22 cellular contexts compared by ENCODE assay signal in genomic region chr20:63343460-63344150, GRCh38. TPM values are rescaled to one million over a fixed set of nuclear protein-coding genes. Genes with fewer than 3 reads are reported as not detected.
DNase-seq lines count a peak whose midpoint lies in the region; ATAC-seq and TF ChIP-seq lines count a peak whose summit lies in the region.
"Had no signal": no experiment of that assay in that cellular context is flagged by ENCODE, and none has a peak within 500 bp of the region (broad histone marks: within the 10 kb centered on the region; RNA-seq: fewer than 3 reads in every experiment).

No MANE protein-coding gene starts in this region.

- peak; percentile 21 for DNase-seq in left ventricle myocardium superior
- DNase-seq in left ventricle myocardium inferior, result no peak
- peak; percentile 38 for DNase-seq in PC-3
- DNase-seq in T-helper 2 cell treated with Interferon-gamma antibody and Interleukin-4, amounts not matched to agents 5 μg/mL and 100 μg/mL, for 36 hours (ENCODE audit: low spot score), result no peak
- DNase-seq in MG63, result no peak
- DNase-seq in HPDE6-E6E7 (ENCODE audit: extremely low spot score), result no peak
- DNase-seq: EL, GOT3, MM.1S, NCI-H1048, NCI-H1436, NCI-H187 treated with DMSO at 0.1 percent for 48 hours, NCI-H2107, NCI-H774, SIG-M5 had no signal

- no peak for ATAC-seq in left ventricle myocardium superior
- peak; percentile 53 for ATAC-seq in PC-3
- ATAC-seq: A549, K562, SK-N-SH treated with all-trans-retinoic acid at 6 μM for 48 hours had no signal

- TF ChIP-seq CTCF in left ventricle myocardium inferior (IDR thresholded peaks at IDR 0.05; ENCODE audit: borderline replicate concordance) (no peak), PC-3 (conservative IDR thresholded peaks at IDR 0.05; ENCODE audit: low read depth, low read length) (no peak), nephron (IDR thresholded peaks at IDR 0.05; ENCODE audit: unreplicated experiment in 3 of 3) (no peak)

- peaks cover 24% of the 10 kb centered on the region for H3K4me1 Mint-ChIP-seq in nephron
- no peaks in the 10 kb centered on the region for H3K4me1 Mint-ChIP-seq in T-helper 2 cell treated with Interferon-gamma antibody and Interleukin-4, amounts not matched to agents 5 μg/mL and 100 μg/mL, for 36 hours (ENCODE audit: low read depth)
- H3K4me1 Mint-ChIP-seq: B cell had no signal

- H3K4me2 ChIP-seq in PC-3 (ENCODE audit: low read length), result peak overlapping the region; percentile 39
- H3K4me2 ChIP-seq: A549 had no signal

- H4K20me1 ChIP-seq in PC-3 (ENCODE audit: low read length), result no peaks in the 10 kb centered on the region

- POLR2A ChIA-PET in PC-3 (lab: Charles Lee; ENCODE audit: unreplicated experiment), result no interaction called here

- H3K4me1 ChIP-seq in left ventricle myocardium inferior, result peaks cover 29% of the 10 kb centered on the region
- H3K4me1 ChIP-seq in PC-3 (ENCODE audit: insufficient read depth, low read length), result no peaks in the 10 kb centered on the region
- H3K4me1 ChIP-seq: A549 had no signal

- no peak overlapping the region for H3K9ac ChIP-seq in PC-3 (ENCODE audit: low read length)

- H3K27me3 ChIP-seq in left ventricle myocardium inferior (ENCODE audit: low read depth) (peaks cover 47% of the 10 kb centered on the region), PC-3 (ENCODE audit: low read length) (peaks cover 69% of the 10 kb centered on the region), MG63 (peaks cover 35% of the 10 kb centered on the region)

- no peaks in the 10 kb centered on the region for H3K9me2 ChIP-seq in PC-3 (replicated peaks; ENCODE audit: low read length)

- CTCF ChIA-PET in PC-3 (lab: Charles Lee), result no interaction called here

- H3K27ac Mint-ChIP-seq in nephron, result peak overlapping the region; percentile 59 to 86 (median 83)
- no peak overlapping the region for H3K27ac Mint-ChIP-seq in T-helper 2 cell treated with Interferon-gamma antibody and Interleukin-4, amounts not matched to agents 5 μg/mL and 100 μg/mL, for 36 hours
- H3K27ac Mint-ChIP-seq: B cell had no signal

- H3K36me3 Mint-ChIP-seq in nephron (ENCODE audit: low read depth), result no peaks in the 10 kb centered on the region
- H3K36me3 Mint-ChIP-seq in T-helper 2 cell treated with Interferon-gamma antibody and Interleukin-4, amounts not matched to agents 5 μg/mL and 100 μg/mL, for 36 hours (ENCODE audit: low read depth), result no peaks in the 10 kb centered on the region

- intact Hi-C loops in left ventricle myocardium superior (cut with micrococcal nuclease), result no loop called here
- intact Hi-C loops in left ventricle myocardium inferior (cut with micrococcal nuclease), result no loop called here
- intact Hi-C loops in PC-3 (cut with micrococcal nuclease), result no loop called here

- peak overlapping the region in 1 of 3 experiments; percentile 44 for H3K4me3 Mint-ChIP-seq in nephron
- H3K4me3 Mint-ChIP-seq in T-helper 2 cell treated with Interferon-gamma antibody and Interleukin-4, amounts not matched to agents 5 μg/mL and 100 μg/mL, for 36 hours, result no peak overlapping the region
- H3K4me3 Mint-ChIP-seq: B cell had no signal

- no peaks in the 10 kb centered on the region for H3F3A ChIP-seq in PC-3 (ENCODE audit: low read length, unreplicated experiment)

- H3K27ac ChIP-seq in left ventricle myocardium inferior (replicated peaks) (no peak overlapping the region), PC-3 (ENCODE audit: low read length) (no peak overlapping the region)
- H3K27ac ChIP-seq: A549, RWPE1 had no signal

- BruUV-seq in PC-3 (replicated peaks; lab: Mats Ljungman, UMichigan), result no TSS peak

- H3K9me3 ChIP-seq in left ventricle myocardium inferior (replicated peaks), result peaks cover 5% of the 10 kb centered on the region
- H3K9me3 ChIP-seq in PC-3 (ENCODE audit: low read length), result no peaks in the 10 kb centered on the region
- H3K9me3 ChIP-seq in MG63, result no peaks in the 10 kb centered on the region

- H2AFZ ChIP-seq in PC-3 (ENCODE audit: low read length), result peak overlapping the region; percentile 62; the same call in 1 of the 2 replicates

- H3K36me3 ChIP-seq in left ventricle myocardium inferior (no peaks in the 10 kb centered on the region), PC-3 (ENCODE audit: low read depth, low read length) (no peaks in the 10 kb centered on the region), MG63 (no peaks in the 10 kb centered on the region)

- H3K4me3 ChIP-seq in left ventricle myocardium inferior (no peak overlapping the region), PC-3 (ENCODE audit: low read length) (peak overlapping the region; percentile 44; the same call in 1 of the 2 replicates), MG63 (no peak overlapping the region)
- H3K4me3 ChIP-seq: A549, K562 had no signal

- peaks cover 12% of the 10 kb centered on the region for H3K27me3 Mint-ChIP-seq in nephron (ENCODE audit: low read depth)
- no peaks in the 10 kb centered on the region for H3K27me3 Mint-ChIP-seq in T-helper 2 cell treated with Interferon-gamma antibody and Interleukin-4, amounts not matched to agents 5 μg/mL and 100 μg/mL, for 36 hours (ENCODE audit: low read depth)

- H3K9me3 Mint-ChIP-seq in nephron, result peaks cover 3% of the 10 kb centered on the region
- peaks cover 14% of the 10 kb centered on the region for H3K9me3 Mint-ChIP-seq in T-helper 2 cell treated with Interferon-gamma antibody and Interleukin-4, amounts not matched to agents 5 μg/mL and 100 μg/mL, for 36 hours

- no peaks in the 10 kb centered on the region for H3K79me2 ChIP-seq in PC-3 (ENCODE audit: low read length)

RNA-seq across cellular contexts. Expression of gene CHRNA4, which starts 17.5 kb away (rescaled TPM):
- total RNA-seq in left ventricle myocardium superior, result 1.8 TPM
- 0.38 TPM for total RNA-seq in left ventricle myocardium inferior
- total RNA-seq in PC-3 (2014; rRNA removed), result not detected in 2 replicates
- total RNA-seq in MG63 (2014; rRNA removed; shearing (Covaris generic); ENCODE audit: low replicate concordance), result not detected in 2 replicates
- total RNA-seq: B cell, K562, LHCN-M2 had no signal

RNA-seq across cellular contexts. Expression of gene COL20A1, which starts 50.6 kb away (rescaled TPM):
- not detected for total RNA-seq in left ventricle myocardium superior
- not detected for total RNA-seq in left ventricle myocardium inferior
- total RNA-seq in PC-3 (2014; rRNA removed), result not detected in 2 replicates
- not detected in 2 replicates for total RNA-seq in MG63 (2014; rRNA removed; shearing (Covaris generic); ENCODE audit: low replicate concordance)
- total RNA-seq: B cell, K562 had no signal

Comparison
In these comparisons a context has a peak if more than half of its experiments do, and no peak if none do; other contexts are left out.
1. DNase-seq: peak in left ventricle myocardium superior (single experiment) and PC-3 (single experiment); none in left ventricle myocardium inferior (single experiment), T-helper 2 cell treated with Interferon-gamma antibody and Interleukin-4, amounts not matched to agents 5 μg/mL and 100 μg/mL, for 36 hours (single experiment), MG63 (single experiment) and HPDE6-E6E7 (single experiment).